19 cellular contexts compared by ENCODE assay signal in genomic region chr21:29585462-29585861, GRCh38.
DNase-seq lines count a peak whose midpoint lies in the region; ATAC-seq, FAIRE-seq and TF ChIP-seq lines count a peak whose summit lies in the region.
"Had no signal": no experiment of that assay in that cellular context is flagged by ENCODE, and none has a peak within 500 bp of the region (broad histone marks: within the 10 kb centered on the region; RNA-seq: fewer than 3 reads in every experiment).

No MANE protein-coding gene starts in this region.

- no peak overlapping the region for H3K9ac ChIP-seq in MM.1S (ENCODE audit: low read length)

- H3K4me1 ChIP-seq in HEK293 (ENCODE audit: control insufficient read depth, insufficient read depth, low read length) = no peaks in the 10 kb centered on the region
- peaks cover 22% of the 10 kb centered on the region for H3K4me1 ChIP-seq in hepatocyte (ENCODE audit: insufficient read depth)
- H3K4me1 ChIP-seq in pancreas = peaks cover 0 to 9% (median 0%) of the 10 kb centered on the region in 3 donors
- no peaks in the 10 kb centered on the region for H3K4me1 ChIP-seq in MM.1S (ENCODE audit: low read length)
- H3K4me1 ChIP-seq: HAP-1 had no signal

- FAIRE-seq in pancreas (lab: Jason Lieb, UNC) = no peak
- FAIRE-seq: D721Med, GM12891, GM18507, H54 had no signal

- no peak overlapping the region for H2AFZ ChIP-seq in hepatocyte
- H2AFZ ChIP-seq in MM.1S (ENCODE audit: low read length) = no peak overlapping the region

- DNase-seq in hepatocyte (ENCODE audit: low spot score) (no peak), pancreas (peak in 1 of 6 donors; percentile 12), foreskin melanocyte (no peak), MM.1S (no peak)
- DNase-seq: C1 segment of cervical spinal cord; CD4-positive, alpha-beta memory T cell; COR-L47; DMS 273 treated with DMSO at 0.1 percent for 48 hours; DMS79; EL; GF-D8; GOT3 had no signal

- 49% methylated on average over 3 of the region's 3 CpGs for WGBS in hepatocyte (ENCODE audit: low lambda C conversion rate, missing lambda C conversion rate)
- 36 to 51% methylated on average over 3 of the region's 3 CpGs for WGBS in pancreas, 2 donors

- POLR2A ChIA-PET in HEK293 (lab: Yijun Ruan, JAX) = no interaction called here

- no peaks in the 10 kb centered on the region for H3K79me2 ChIP-seq in hepatocyte
- H3K79me2 ChIP-seq in MM.1S (ENCODE audit: low read length) = no peaks in the 10 kb centered on the region

- intact Hi-C loops in pancreas (cut with DNase I) = no loop called here

- no peaks in the 10 kb centered on the region for H3K36me3 ChIP-seq in HEK293 (ENCODE audit: control insufficient read depth in 2 of 2, insufficient read depth in 1 of 2, low read length in 2 of 2)
- no peaks in the 10 kb centered on the region for H3K36me3 ChIP-seq in hepatocyte (replicated peaks; ENCODE audit: insufficient read depth, low read depth)
- no peaks in the 10 kb centered on the region for H3K36me3 ChIP-seq in pancreas
- no peaks in the 10 kb centered on the region for H3K36me3 ChIP-seq in MM.1S (replicated peaks; ENCODE audit: insufficient read depth, low read length)
- H3K36me3 ChIP-seq: HAP-1 had no signal

- H3K27ac ChIP-seq in HEK293 (ENCODE audit: extremely low read depth, low read depth, low read length) (no peak overlapping the region), hepatocyte (peak overlapping the region; percentile 4), pancreas (peak overlapping the region in 1 of 4 donors; percentile 46), MM.1S (ENCODE audit: low read length) (no peak overlapping the region)

- H3K27me3 ChIP-seq in hepatocyte = no peaks in the 10 kb centered on the region
- H3K27me3 ChIP-seq in pancreas = no peaks in the 10 kb centered on the region
- H3K27me3 ChIP-seq in MM.1S (replicated peaks; ENCODE audit: insufficient read depth, low read length) = no peaks in the 10 kb centered on the region

- no peaks in the 10 kb centered on the region for H4K20me1 ChIP-seq in hepatocyte (ENCODE audit: insufficient read depth, poor library complexity, severe bottlenecking)
- H4K20me1 ChIP-seq in MM.1S (ENCODE audit: insufficient read depth, low read length) = no peaks in the 10 kb centered on the region

- TF ChIP-seq CTCF in HEK293 (tag by site-specific recombination; IDR thresholded peaks at IDR 0.05) (no peak), hepatocyte (IDR thresholded peaks at IDR 0.05; ENCODE audit: poor library complexity) (no peak), pancreas (IDR thresholded peaks at IDR 0.05) (no peak), MM.1S (IDR thresholded peaks at IDR 0.05; ENCODE audit: low read length) (no peak)

- H3K9me2 ChIP-seq in hepatocyte (replicated peaks; ENCODE audit: insufficient read depth) = no peaks in the 10 kb centered on the region
- no peaks in the 10 kb centered on the region for H3K9me2 ChIP-seq in MM.1S (replicated peaks; ENCODE audit: insufficient read depth, low read length)

- CTCF ChIA-PET in HEK293 (lab: Yijun Ruan, JAX) = no interaction called here

- H3K4me2 ChIP-seq in hepatocyte = peak overlapping the region; percentile 21
- no peak overlapping the region for H3K4me2 ChIP-seq in MM.1S (ENCODE audit: low read depth, low read length)

- H3F3A ChIP-seq in MM.1S (ENCODE audit: insufficient read depth, low read length) = no peaks in the 10 kb centered on the region

- ATAC-seq in pancreas = peak; percentile 52 to 85 (median 74)
- no peak for ATAC-seq in GM18907 (IDR thresholded peaks at IDR 0.05; ENCODE audit: unreplicated experiment)

- H3K4me3 ChIP-seq in HEK293 (ENCODE audit: low read depth, low read length) = no peak overlapping the region
- H3K4me3 ChIP-seq in hepatocyte = no peak overlapping the region
- no peak overlapping the region for H3K4me3 ChIP-seq in pancreas
- no peak overlapping the region for H3K4me3 ChIP-seq in MM.1S (ENCODE audit: low read length)
- H3K4me3 ChIP-seq: HAP-1 had no signal

- H3K9me3 ChIP-seq in HEK293 (ENCODE audit: control insufficient read depth, insufficient read depth, low read depth, low read length) = no peaks in the 10 kb centered on the region
- no peaks in the 10 kb centered on the region for H3K9me3 ChIP-seq in hepatocyte (ENCODE audit: low read depth)
- no peaks in the 10 kb centered on the region for H3K9me3 ChIP-seq in pancreas
- no peaks in the 10 kb centered on the region for H3K9me3 ChIP-seq in MM.1S (replicated peaks; ENCODE audit: insufficient read depth, low read length)
- H3K9me3 ChIP-seq: HAP-1 had no signal

TF ChIP-seq in HEK293, 187 proteins besides CTCF, POLR2A, EP300 and RAD21:
- TF ChIP-seq, protein P1, sequence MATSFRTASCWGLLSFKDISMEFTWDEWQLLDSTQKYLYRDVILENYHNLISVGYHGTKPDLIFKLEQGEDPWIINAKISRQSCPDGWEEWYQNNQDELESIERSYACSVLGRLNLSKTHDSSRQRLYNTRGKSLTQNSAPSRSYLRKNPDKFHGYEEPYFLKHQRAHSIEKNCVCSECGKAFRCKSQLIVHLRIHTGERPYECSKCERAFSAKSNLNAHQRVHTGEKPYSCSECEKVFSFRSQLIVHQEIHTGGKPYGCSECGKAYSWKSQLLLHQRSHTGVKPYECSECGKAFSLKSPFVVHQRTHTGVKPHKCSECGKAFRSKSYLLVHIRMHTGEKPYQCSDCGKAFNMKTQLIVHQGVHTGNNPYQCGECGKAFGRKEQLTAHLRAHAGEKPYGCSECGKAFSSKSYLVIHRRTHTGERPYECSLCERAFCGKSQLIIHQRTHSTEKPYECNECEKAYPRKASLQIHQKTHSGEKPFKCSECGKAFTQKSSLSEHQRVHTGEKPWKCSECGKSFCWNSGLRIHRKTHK (tag by site-specific recombination; IDR thresholded peaks at IDR 0.05) = no peak
- TF ChIP-seq ZNF132 (tag by site-specific recombination; IDR thresholded peaks at IDR 0.05; ENCODE audit: borderline replicate concordance) (no peak), ZNF398 (tag by site-specific recombination; IDR thresholded peaks at IDR 0.05) (no peak), SCRT2 (tag by site-specific recombination; IDR thresholded peaks at IDR 0.05) (peak; percentile 68), ZBTB48 (tag by site-specific recombination; IDR thresholded peaks at IDR 0.05) (no peak), ZNF335 (tag by site-specific recombination; conservative IDR thresholded peaks at IDR 0.05) (no peak), ZSCAN4 (tag by site-specific recombination; IDR thresholded peaks at IDR 0.05) (no peak), ZNF433 (tag by site-specific recombination; IDR thresholded peaks at IDR 0.05; ENCODE audit: low read depth) (no peak)
- TF ChIP-seq, protein P2, sequence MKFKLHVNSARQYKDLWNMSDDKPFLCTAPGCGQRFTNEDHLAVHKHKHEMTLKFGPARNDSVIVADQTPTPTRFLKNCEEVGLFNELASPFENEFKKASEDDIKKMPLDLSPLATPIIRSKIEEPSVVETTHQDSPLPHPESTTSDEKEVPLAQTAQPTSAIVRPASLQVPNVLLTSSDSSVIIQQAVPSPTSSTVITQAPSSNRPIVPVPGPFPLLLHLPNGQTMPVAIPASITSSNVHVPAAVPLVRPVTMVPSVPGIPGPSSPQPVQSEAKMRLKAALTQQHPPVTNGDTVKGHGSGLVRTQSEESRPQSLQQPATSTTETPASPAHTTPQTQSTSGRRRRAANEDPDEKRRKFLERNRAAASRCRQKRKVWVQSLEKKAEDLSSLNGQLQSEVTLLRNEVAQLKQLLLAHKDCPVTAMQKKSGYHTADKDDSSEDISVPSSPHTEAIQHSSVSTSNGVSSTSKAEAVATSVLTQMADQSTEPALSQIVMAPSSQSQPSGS (tag by site-specific recombination; IDR thresholded peaks at IDR 0.05; ENCODE audit: low read depth) = no peak
